Comparison of ENCODE assay signal across 8 cellular contexts in the genomic region with DNA sequence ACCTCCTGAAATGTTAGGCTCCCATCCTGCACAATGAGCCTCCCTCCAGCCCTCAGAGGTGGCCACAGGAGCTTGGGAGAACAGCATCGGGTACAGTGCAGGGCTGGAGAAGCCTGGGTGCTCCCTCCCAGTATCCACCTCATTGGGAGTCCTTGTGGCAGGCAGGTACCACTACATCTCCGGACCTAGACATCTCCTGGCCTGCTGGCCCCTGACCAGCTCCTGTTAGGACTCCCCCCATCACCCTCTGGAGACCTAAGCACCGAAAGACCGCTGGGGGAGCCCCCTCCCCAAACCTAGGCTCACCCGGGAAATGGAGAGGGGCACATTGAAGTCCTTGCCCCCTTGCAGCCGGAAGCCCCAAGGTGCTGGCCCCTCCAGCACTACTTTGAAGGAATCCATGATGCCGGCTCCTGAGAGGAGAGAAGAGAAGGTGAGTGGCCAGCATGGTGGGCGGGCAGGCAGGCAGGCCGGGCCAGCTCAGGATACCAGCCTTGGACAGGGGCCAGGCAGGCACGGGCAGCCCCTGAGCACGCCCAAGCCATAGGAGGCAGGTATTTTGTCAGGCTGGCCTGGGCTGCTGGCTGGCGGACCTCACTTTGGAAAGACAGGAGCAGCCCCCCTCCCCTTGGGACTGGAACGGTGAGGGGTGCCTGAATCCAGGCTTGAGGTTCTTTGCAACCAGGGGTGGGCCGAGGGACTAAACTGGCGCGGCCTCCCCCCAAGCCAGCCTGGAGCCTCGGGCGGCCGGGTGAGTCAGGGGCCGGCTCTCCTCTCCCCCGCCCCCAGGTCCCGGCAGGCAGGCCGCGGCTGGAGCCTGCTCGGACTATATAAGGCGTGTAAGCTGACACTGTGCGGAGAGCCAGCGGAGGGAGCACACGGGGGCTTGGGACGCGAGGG. TPM values are rescaled to one million over a fixed set of nuclear protein-coding genes. Genes with fewer than 3 reads are reported as not detected.
A peak's percentile ranks its signal among the peaks of the same experiment; 100 is the strongest.
DNase-seq lines count a peak whose midpoint lies in the region; ATAC-seq and TF ChIP-seq lines count a peak whose summit lies in the region.

No MANE protein-coding gene starts in this region.

- peak overlapping the region; percentile 91 for H3K4me3 ChIP-seq in osteoblast (ENCODE audit: insufficient read depth, low read length)

- no peak overlapping the region for H2AFZ ChIP-seq in osteoblast (ENCODE audit: low read length)

- intact Hi-C loops in activated B cell treated with CpG ODN at 0.5 μM for 24 hours (cut with micrococcal nuclease), result loop anchor here (1.0 to 2.0 kb wide), 8 partner anchors 12 to 185 kb away; a partner anchor contains a TSS

- peaks cover 46% of the 10 kb centered on the region for H4K20me1 ChIP-seq in osteoblast (ENCODE audit: insufficient read depth, low read length)

- H3K4me1 ChIP-seq in foreskin keratinocyte, result peaks cover 24% of the 10 kb centered on the region
- peaks cover 54% of the 10 kb centered on the region for H3K4me1 ChIP-seq in osteoblast (ENCODE audit: insufficient read depth, low read length)

- H3K36me3 ChIP-seq in osteoblast (ENCODE audit: insufficient read depth, low read length), result peaks cover 37% of the 10 kb centered on the region

- H3K9me3 Mint-ChIP-seq in activated B cell treated with CpG ODN at 0.5 μM for 24 hours, result no peaks in the 10 kb centered on the region

- peak; percentile 20 for DNase-seq in NOMO-1 treated with DMSO at 0.1 percent for 48 hours (lab: John Stamatoyannopoulos, UW; ENCODE audit: unreplicated experiment)
- DNase-seq in NOMO-1 (lab: John Stamatoyannopoulos, UW; ENCODE audit: unreplicated experiment in 2 of 2), result no peak
- DNase-seq in MV-4-11 (lab: John Stamatoyannopoulos, UW), result peak; percentile 32
- DNase-seq in activated B cell treated with CpG ODN at 0.5 μM for 24 hours, result no peak
- DNase-seq in foreskin keratinocyte, result peak in 1 of 2 donors; percentile 69
- DNase-seq in osteoblast (ENCODE audit: insufficient read length, low spot score, missing footprints), result peak; percentile 97
- no peak for DNase-seq in activated CD4-positive, CD25-positive, alpha-beta regulatory T cell (lab: John Stamatoyannopoulos, UW)

- TF ChIP-seq CTCF in activated B cell treated with CpG ODN at 0.5 μM for 24 hours (IDR thresholded peaks at IDR 0.05), result no peak
- TF ChIP-seq CTCF in foreskin keratinocyte (conservative IDR thresholded peaks at IDR 0.05), result peak; percentile 47
- TF ChIP-seq CTCF in osteoblast (IDR thresholded peaks at IDR 0.05; ENCODE audit: extremely low read depth, low read depth, low read length), result peak; percentile 38

- H3K27me3 ChIP-seq in foreskin keratinocyte (peaks cover 6% of the 10 kb centered on the region), osteoblast (ENCODE audit: insufficient read depth, low read length) (no peaks in the 10 kb centered on the region)

- no peaks in the 10 kb centered on the region for H3K36me3 Mint-ChIP-seq in activated B cell treated with CpG ODN at 0.5 μM for 24 hours (ENCODE audit: low read depth)

- ATAC-seq in activated B cell treated with CpG ODN at 0.5 μM for 24 hours (ENCODE audit: low read depth) (no peak), foreskin keratinocyte (peak; percentile 49), GM21723 (IDR thresholded peaks at IDR 0.05; ENCODE audit: unreplicated experiment) (no peak)

- CTCF ChIA-PET in activated B cell treated with CpG ODN at 0.5 μM for 24 hours (lab: Charles Lee), result interaction anchor here (1.2 to 1.6 kb wide), 2 partner anchors 41 to 106 kb away, joined by 4 read pairs; no protein-coding TSS in a partner anchor

- POLR2A ChIA-PET in activated B cell treated with CpG ODN at 0.5 μM for 24 hours (lab: Charles Lee), result interaction anchor here (0.6 to 7.7 kb wide), 3 partner anchors 12 to 160 kb away, joined by 6 to 96 read pairs (median 22); a partner anchor contains a TSS

- peaks cover 2% of the 10 kb centered on the region for H3K27me3 Mint-ChIP-seq in activated B cell treated with CpG ODN at 0.5 μM for 24 hours

- peak overlapping the region; percentile 91 for H3K4me2 ChIP-seq in osteoblast (ENCODE audit: insufficient read depth, low read length)

- peaks cover 47% of the 10 kb centered on the region for H3K79me2 ChIP-seq in osteoblast (ENCODE audit: insufficient read depth, low read length)

- H3K27ac Mint-ChIP-seq in activated B cell treated with CpG ODN at 0.5 μM for 24 hours, result no peak overlapping the region

- peak overlapping the region; percentile 66 for H3K4me3 Mint-ChIP-seq in activated B cell treated with CpG ODN at 0.5 μM for 24 hours

- H3K9me3 ChIP-seq in osteoblast (ENCODE audit: low read depth, low read length), result no peaks in the 10 kb centered on the region

- H3K27ac ChIP-seq in foreskin keratinocyte, result no peak overlapping the region
- peak overlapping the region; percentile 78 for H3K27ac ChIP-seq in osteoblast (ENCODE audit: low read depth, low read length)

- H3K4me1 Mint-ChIP-seq in activated B cell treated with CpG ODN at 0.5 μM for 24 hours, result peaks cover 68% of the 10 kb centered on the region

RNA-seq across cellular contexts. Expression of a gene that starts 1.0 kb away (rescaled TPM):
- total RNA-seq in activated B cell treated with CpG ODN at 0.5 μM for 24 hours (17.0 and 17.7 TPM in 2 replicates), foreskin keratinocyte (71.7 and 77.8 TPM in 2 replicates), osteoblast (157 and 159 TPM in 2 replicates)
- polyA plus RNA-seq in foreskin keratinocyte, result 106 and 107 TPM in 2 replicates

RNA-seq across cellular contexts. Expression of a gene that starts 13.3 kb away (rescaled TPM):
- total RNA-seq in activated B cell treated with CpG ODN at 0.5 μM for 24 hours (82.5 and 88.5 TPM in 2 replicates), foreskin keratinocyte (2.1 and 2.2 TPM in 2 replicates), osteoblast (1.1 and 1.5 TPM in 2 replicates)
- polyA plus RNA-seq in foreskin keratinocyte, result 1.4 and 2.0 TPM in 2 replicates

RNA-seq across cellular contexts. Expression of a gene that starts 20.4 kb away (rescaled TPM):
- total RNA-seq in activated B cell treated with CpG ODN at 0.5 μM for 24 hours (128 and 144 TPM in 2 replicates), foreskin keratinocyte (87.1 and 91.0 TPM in 2 replicates), osteoblast (49.5 and 68.4 TPM in 2 replicates)
- polyA plus RNA-seq in foreskin keratinocyte, result 82.6 and 85.8 TPM in 2 replicates

RNA-seq across cellular contexts. Expression of a gene that starts 22.9 kb away (rescaled TPM):
- total RNA-seq in activated B cell treated with CpG ODN at 0.5 μM for 24 hours, result 2.0 and 3.9 TPM in 2 replicates
- total RNA-seq in foreskin keratinocyte, result 80.8 and 88.5 TPM in 2 replicates
- 69.8 and 78.7 TPM in 2 replicates for polyA plus RNA-seq in foreskin keratinocyte
- total RNA-seq in osteoblast, result 121 and 139 TPM in 2 replicates

RNA-seq across cellular contexts. Expression of a gene that starts 49.7 kb away (rescaled TPM):
- total RNA-seq in activated B cell treated with CpG ODN at 0.5 μM for 24 hours, result 2.4 and 3.2 TPM in 2 replicates
- 2.4 and 3.0 TPM in 2 replicates for total RNA-seq in foreskin keratinocyte
- 4.7 and 5.0 TPM in 2 replicates for polyA plus RNA-seq in foreskin keratinocyte
- total RNA-seq in osteoblast, result 10.0 and 12.7 TPM in 2 replicates

Comparison
In these comparisons a context has a peak if more than half of its experiments do, and no peak if none do; other contexts are left out.
1. DNase-seq: peak in NOMO-1 treated with DMSO at 0.1 percent for 48 hours (single experiment), MV-4-11 (single experiment) and osteoblast (single experiment); none in NOMO-1 (0 of 2), activated B cell treated with CpG ODN at 0.5 μM for 24 hours (single experiment) and activated CD4-positive, CD25-positive, alpha-beta regulatory T cell (0 of 4).
2. RNA of a gene that starts 13.3 kb away (total RNA-seq): 82.5 to 88.5 TPM in activated B cell treated with CpG ODN at 0.5 μM for 24 hours; 2.1 to 2.2 TPM in foreskin keratinocyte and 1.1 to 1.5 TPM in osteoblast; every median in the first group is over 10 times any median in the second.